Comparison of ENCODE assay signal across 1 cellular context in genomic region chr3:150357923-150358322, GRCh38.
TF ChIP-seq lines count a peak whose summit lies in the region.

No MANE protein-coding gene starts in this region.

TF ChIP-seq in IMR-90, 13 proteins besides CTCF, POLR2A, EP300 and RAD21 (continued from another document):
- TF ChIP-seq RCOR1 (IDR thresholded peaks at IDR 0.05; ENCODE audit: insufficient replicate concordance, low read length) (no peak), FOS (IDR thresholded peaks at IDR 0.05; ENCODE audit: low read depth, low read length) (no peak), MXI1 (IDR thresholded peaks at IDR 0.05; ENCODE audit: borderline replicate concordance, low read depth, low read length) (no peak)
